In the genomic region with DNA sequence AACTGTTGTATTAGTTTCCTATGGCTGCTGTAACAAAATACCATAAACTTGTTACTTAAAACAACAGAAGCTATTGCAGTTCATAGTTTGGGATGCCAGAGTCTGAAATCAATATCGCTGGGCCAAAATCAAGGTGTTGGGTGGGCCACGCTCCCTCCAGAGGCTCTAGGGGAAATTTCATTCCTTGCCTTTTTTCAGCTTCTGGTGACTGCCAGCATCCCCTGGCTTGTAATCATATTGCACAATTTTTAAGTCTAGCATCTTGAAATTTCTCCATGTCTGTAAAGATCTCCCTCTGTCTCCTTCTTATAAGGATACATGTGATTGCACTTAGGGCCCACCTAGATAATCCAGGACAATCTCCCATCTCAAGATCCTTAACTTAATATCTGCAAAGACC, we compare ENCODE assay signal across 32 cellular contexts. TPM values are rescaled to one million over a fixed set of nuclear protein-coding genes. Genes with fewer than 3 reads are reported as not detected.
"Had no signal": no experiment of that assay in that cellular context is flagged by ENCODE, and none has a peak within 500 bp of the region (broad histone marks: within the 10 kb centered on the region; RNA-seq: fewer than 3 reads in every experiment).

No MANE protein-coding gene starts in this region.

- ATAC-seq: activated CD8-positive, alpha-beta T cell treated with anti-CD3 and anti-CD28 coated beads, Interleukin-2, amount 10 ng/mL, durations not matched to agents 7 days and 5 days; activated naive CD4-positive, alpha-beta T cell treated with anti-CD3 and anti-CD28 coated beads, Interleukin-2, amount 50 U/mL, for 72 hours; activated T-cell treated with anti-CD3 and anti-CD28 coated beads, Interleukin-2, amount 50 U/mL, for 4 hours; body of pancreas; Right ventricle myocardium inferior had no signal

- H3K27ac Mint-ChIP-seq: activated CD4-positive, alpha-beta T cell treated with anti-CD3 and anti-CD28 coated beads, Interleukin-2, amount 10 ng/mL, durations not matched to agents 7 days and 5 days; activated CD8-positive, alpha-beta T cell treated with anti-CD3 and anti-CD28 coated beads, Interleukin-2, amount 10 ng/mL, durations not matched to agents 7 days and 5 days; activated naive CD4-positive, alpha-beta T cell treated with anti-CD3 and anti-CD28 coated beads for 36 hours; activated naive CD4-positive, alpha-beta T cell treated with anti-CD3 and anti-CD28 coated beads, Interleukin-2, amount 50 U/mL, for 72 hours; activated T-helper 1 cell treated with anti-CD3 and anti-CD28 coated beads, Interleukin-12 subunit alpha, Interleukin-12 subunit beta, Interleukin-2, Interleukin-4 antibody, amounts not matched to agents 30 ng/mL and 10 ng/mL and 1 ng/mL, durations not matched to agents 14 hours and 24 hours and 36 hours; T-helper 1 cell treated with Interleukin-12 subunit alpha and Interleukin-12 subunit beta and Interleukin-4 antibody, amounts not matched to agents 30 μg/mL and 1 μg/mL, for 36 hours; T-helper 2 cell treated with Interferon-gamma antibody and Interleukin-4, amounts not matched to agents 5 μg/mL and 100 μg/mL, for 36 hours had no signal

- H3K4me1 Mint-ChIP-seq: activated CD4-positive, alpha-beta T cell treated with anti-CD3 and anti-CD28 coated beads, Interleukin-2, amount 10 ng/mL, durations not matched to agents 7 days and 5 days had no signal

- H3K27me3 ChIP-seq: adrenal gland, body of pancreas, breast epithelium had no signal

- H3K4me3 Mint-ChIP-seq: activated CD4-positive, alpha-beta T cell treated with anti-CD3 and anti-CD28 coated beads, Interleukin-2, amount 10 ng/mL, durations not matched to agents 7 days and 5 days; activated CD8-positive, alpha-beta T cell treated with anti-CD3 and anti-CD28 coated beads, Interleukin-2, amount 10 ng/mL, durations not matched to agents 7 days and 5 days; activated naive CD4-positive, alpha-beta T cell treated with anti-CD3 and anti-CD28 coated beads for 36 hours; activated T-cell treated with anti-CD3 and anti-CD28 coated beads, Interleukin-2, amount 50 U/mL, for 4 hours; activated T-helper 1 cell treated with anti-CD3 and anti-CD28 coated beads, Interleukin-12 subunit alpha, Interleukin-12 subunit beta, Interleukin-2, Interleukin-4 antibody, amounts not matched to agents 30 ng/mL and 10 ng/mL and 1 ng/mL, durations not matched to agents 14 hours and 24 hours and 36 hours; T-helper 1 cell treated with Interleukin-12 subunit alpha and Interleukin-12 subunit beta and Interleukin-4 antibody, amounts not matched to agents 30 μg/mL and 1 μg/mL, for 36 hours; T-helper 2 cell treated with Interferon-gamma antibody and Interleukin-4, amounts not matched to agents 5 μg/mL and 100 μg/mL, for 36 hours had no signal

- H3K36me3 Mint-ChIP-seq: activated naive CD4-positive, alpha-beta T cell treated with anti-CD3 and anti-CD28 coated beads, Interleukin-2, amount 50 U/mL, for 72 hours had no signal

- H3K27ac ChIP-seq: adrenal gland, body of pancreas, breast epithelium, PC-9, RWPE1 had no signal

- H3K9me3 Mint-ChIP-seq: activated CD4-positive, alpha-beta T cell treated with anti-CD3 and anti-CD28 coated beads, Interleukin-2, amount 10 ng/mL, durations not matched to agents 7 days and 5 days; activated T-helper 1 cell treated with anti-CD3 and anti-CD28 coated beads, Interleukin-12 subunit alpha, Interleukin-12 subunit beta, Interleukin-2, Interleukin-4 antibody, amounts not matched to agents 30 ng/mL and 10 ng/mL and 1 ng/mL, durations not matched to agents 14 hours and 24 hours and 36 hours; T-helper 1 cell treated with Interleukin-12 subunit alpha and Interleukin-12 subunit beta and Interleukin-4 antibody, amounts not matched to agents 30 μg/mL and 1 μg/mL, for 36 hours; T-helper 2 cell treated with Interferon-gamma antibody and Interleukin-4, amounts not matched to agents 5 μg/mL and 100 μg/mL, for 36 hours had no signal

- H3K9me3 ChIP-seq: adrenal gland, body of pancreas, breast epithelium had no signal

- H3K4me3 ChIP-seq: adrenal gland, body of pancreas, breast epithelium, PC-9 had no signal

- H3K4me1 ChIP-seq: adrenal gland, body of pancreas, breast epithelium had no signal

- H3K27me3 Mint-ChIP-seq: activated CD4-positive, alpha-beta T cell treated with anti-CD3 and anti-CD28 coated beads, Interleukin-2, amount 10 ng/mL, durations not matched to agents 7 days and 5 days had no signal

- DNase-seq: activated CD4-positive, alpha-beta T cell treated with anti-CD3 and anti-CD28 coated beads, Interleukin-2, amount 10 ng/mL, durations not matched to agents 7 days and 5 days; activated CD4-positive, alpha-beta T cell treated with anti-CD3 and anti-CD28 coated beads, Interleukin-2, amount 50 U/mL, for 48 hours; activated CD8-positive, alpha-beta memory T cell treated with anti-CD3 and anti-CD28 coated beads, Interleukin-2, amount 50 U/mL, for 4 hours; activated CD8-positive, alpha-beta T cell treated with anti-CD3 and anti-CD28 coated beads, Interleukin-2, amount 10 ng/mL, durations not matched to agents 7 days and 5 days; activated gamma-delta T cell treated with Interleukin-2 at 50 U/mL for 16 hours; activated naive CD4-positive, alpha-beta T cell treated with anti-CD3 and anti-CD28 coated beads for 36 hours; activated T-cell treated with anti-CD3 and anti-CD28 coated beads for 4 hours; activated T-cell treated with anti-CD3 and anti-CD28 coated beads, Interleukin-2, amount 50 U/mL, for 4 hours; adrenal gland; body of pancreas; NCI-H1105; NCI-H1417 treated with DMSO at 0.1 percent for 48 hours; NCI-H187 treated with DMSO at 0.1 percent for 48 hours; NCI-H2081; NCI-H2171 treated with DMSO at 0.1 percent for 48 hours; NCI-H2227 treated with DMSO at 0.1 percent for 48 hours; NCI-H446 treated with DMSO at 0.1 percent for 48 hours; NCI-H524; PC-9; SIG-M5 had no signal

- H3K4me2 ChIP-seq: PC-9 had no signal

- FAIRE-seq: astrocyte, RCC 7860, TTC549 had no signal

- H2AFZ ChIP-seq: PC-9 had no signal

- H3K36me3 ChIP-seq: adrenal gland, breast epithelium had no signal

RNA-seq across cellular contexts. Expression of a gene that starts 48.8 kb away (rescaled TPM):
- total RNA-seq: activated CD4-positive, alpha-beta T cell treated with anti-CD3 and anti-CD28 coated beads, Interleukin-2, amount 10 ng/mL, durations not matched to agents 7 days and 5 days; activated CD8-positive, alpha-beta T cell treated with anti-CD3 and anti-CD28 coated beads, Interleukin-2, amount 10 ng/mL, durations not matched to agents 7 days and 5 days; activated naive CD4-positive, alpha-beta T cell treated with anti-CD3 and anti-CD28 coated beads for 36 hours; activated naive CD4-positive, alpha-beta T cell treated with anti-CD3 and anti-CD28 coated beads, Interleukin-2, amount 50 U/mL, for 72 hours; activated T-cell treated with anti-CD3 and anti-CD28 coated beads, Interleukin-2, amount 50 U/mL, for 4 hours; activated T-helper 1 cell treated with anti-CD3 and anti-CD28 coated beads, Interleukin-12 subunit alpha, Interleukin-12 subunit beta, Interleukin-2, Interleukin-4 antibody, amounts not matched to agents 30 ng/mL and 10 ng/mL and 1 ng/mL, durations not matched to agents 14 hours and 24 hours and 36 hours; adrenal gland; astrocyte; body of pancreas; breast epithelium; cardiac septum; MCF 10A; PC-9; Right ventricle myocardium inferior had no signal
- polyA plus RNA-seq: adrenal gland had no signal
